In genomic region chr12:131661994-131662304, GRCh38 we compare ENCODE assay signal across 8 cellular contexts. TPM values are rescaled to one million over a fixed set of nuclear protein-coding genes. Genes with fewer than 3 reads are reported as not detected.
DNase-seq lines count a peak whose midpoint lies in the region; ATAC-seq and TF ChIP-seq lines count a peak whose summit lies in the region.
"Not testable (repeated sequence)": the region's sequence is repeated elsewhere in the genome, so short reads cannot be mapped to it uniquely, and the experiment has no call there.

No MANE protein-coding gene starts in this region.

- not testable (repeated sequence) for DNase-seq in CD8-positive, alpha-beta memory T cell; activated T-cell treated with anti-CD3 and anti-CD28 coated beads, Interleukin-2, amount 50 U/mL, for 4 hours; activated naive CD4-positive, alpha-beta T cell treated with anti-CD3 and anti-CD28 coated beads, Interleukin-2, amount 50 U/mL, for 72 hours (ENCODE audit: low spot score in 2 of 2); Right ventricle myocardium superior; lower lobe of right lung; natural killer cell; stimulated activated naive CD8-positive, alpha-beta T cell treated with anti-CD3 and anti-CD28 coated beads, Interleukin-15, amount 100 ng/mL, for 72 hours

- not testable (repeated sequence) for H3K9me3 Mint-ChIP-seq in CD8-positive, alpha-beta memory T cell; activated T-cell treated with anti-CD3 and anti-CD28 coated beads, Interleukin-2, amount 50 U/mL, for 4 hours; activated naive CD4-positive, alpha-beta T cell treated with anti-CD3 and anti-CD28 coated beads, Interleukin-2, amount 50 U/mL, for 72 hours; natural killer cell; stimulated activated naive CD8-positive, alpha-beta T cell treated with anti-CD3 and anti-CD28 coated beads, Interleukin-15, amount 100 ng/mL, for 72 hours

- peak; percentile 15 to 28 for ATAC-seq in activated CD4-positive, CD25-positive, alpha-beta regulatory T cell treated with anti-CD3 and anti-CD28 coated beads, Interleukin-2, amount 50 U/mL, for 24 hours
- peak; percentile 41 to 61 for ATAC-seq in activated T-cell treated with anti-CD3 and anti-CD28 coated beads, Interleukin-2, amount 50 U/mL, for 4 hours
- peak; percentile 36 to 66 for ATAC-seq in activated naive CD4-positive, alpha-beta T cell treated with anti-CD3 and anti-CD28 coated beads, Interleukin-2, amount 50 U/mL, for 72 hours
- ATAC-seq in Right ventricle myocardium superior (ENCODE audit: poor library complexity) (peak; percentile 19), lower lobe of right lung (peak; percentile 9 to 34), natural killer cell (peak in 2 of 3 donors; percentile 55 to 59)
- ATAC-seq in stimulated activated naive CD8-positive, alpha-beta T cell treated with anti-CD3 and anti-CD28 coated beads, Interleukin-15, amount 100 ng/mL, for 72 hours: peak; percentile 69

- CTCF ChIA-PET in CD8-positive, alpha-beta memory T cell (lab: Charles Lee): not testable (repeated sequence)

- not testable (repeated sequence) for H3K36me3 ChIP-seq in CD8-positive, alpha-beta memory T cell (ENCODE audit: insufficient read depth, low read length); lower lobe of right lung

- H3K27ac ChIP-seq in CD8-positive, alpha-beta memory T cell (ENCODE audit: low read depth, low read length); lower lobe of right lung: not testable (repeated sequence)

- peak overlapping the region in 4 of 7 donors; percentile 47 to 78 (median 60) for H3K4me3 Mint-ChIP-seq in CD8-positive, alpha-beta memory T cell
- H3K4me3 Mint-ChIP-seq in activated T-cell treated with anti-CD3 and anti-CD28 coated beads, Interleukin-2, amount 50 U/mL, for 4 hours: peak overlapping the region; percentile 68
- peak overlapping the region; percentile 82 for H3K4me3 Mint-ChIP-seq in natural killer cell
- peak overlapping the region in 1 of 2 donors; percentile 65 for H3K4me3 Mint-ChIP-seq in stimulated activated naive CD8-positive, alpha-beta T cell treated with anti-CD3 and anti-CD28 coated beads, Interleukin-15, amount 100 ng/mL, for 72 hours

- H3K4me3 ChIP-seq in CD8-positive, alpha-beta memory T cell (ENCODE audit: low read length); lower lobe of right lung: not testable (repeated sequence)

- TF ChIP-seq CTCF in lower lobe of right lung (IDR thresholded peaks at IDR 0.05); natural killer cell (IDR thresholded peaks at IDR 0.05): not testable (repeated sequence)

- H3K9me3 ChIP-seq in CD8-positive, alpha-beta memory T cell (ENCODE audit: low read length); lower lobe of right lung: not testable (repeated sequence)

- not testable (repeated sequence) for H3K27ac Mint-ChIP-seq in CD8-positive, alpha-beta memory T cell; activated naive CD4-positive, alpha-beta T cell treated with anti-CD3 and anti-CD28 coated beads, Interleukin-2, amount 50 U/mL, for 72 hours; natural killer cell; stimulated activated naive CD8-positive, alpha-beta T cell treated with anti-CD3 and anti-CD28 coated beads, Interleukin-15, amount 100 ng/mL, for 72 hours

- POLR2A ChIA-PET in CD8-positive, alpha-beta memory T cell (lab: Charles Lee): not testable (repeated sequence)

- H3K4me1 ChIP-seq in CD8-positive, alpha-beta memory T cell (ENCODE audit: insufficient read depth, low read length); lower lobe of right lung: not testable (repeated sequence)

- not testable (repeated sequence) for H3K4me1 Mint-ChIP-seq in CD8-positive, alpha-beta memory T cell; activated T-cell treated with anti-CD3 and anti-CD28 coated beads, Interleukin-2, amount 50 U/mL, for 4 hours (ENCODE audit: low read depth); natural killer cell; stimulated activated naive CD8-positive, alpha-beta T cell treated with anti-CD3 and anti-CD28 coated beads, Interleukin-15, amount 100 ng/mL, for 72 hours

- intact Hi-C loops in Right ventricle myocardium superior (cut with DNase I); lower lobe of right lung (cut with DNase I); natural killer cell (cut with micrococcal nuclease): not testable (repeated sequence)

- H3K36me3 Mint-ChIP-seq in CD8-positive, alpha-beta memory T cell; activated T-cell treated with anti-CD3 and anti-CD28 coated beads, Interleukin-2, amount 50 U/mL, for 4 hours (ENCODE audit: insufficient read depth); activated naive CD4-positive, alpha-beta T cell treated with anti-CD3 and anti-CD28 coated beads, Interleukin-2, amount 50 U/mL, for 72 hours; natural killer cell: not testable (repeated sequence)

- H3K27me3 Mint-ChIP-seq in CD8-positive, alpha-beta memory T cell: peaks cover 13 to 19% of the 10 kb centered on the region in 2 donors
- H3K27me3 Mint-ChIP-seq in activated T-cell treated with anti-CD3 and anti-CD28 coated beads, Interleukin-2, amount 50 U/mL, for 4 hours (ENCODE audit: low read depth); natural killer cell (ENCODE audit: low read depth in 2 of 2): not testable (repeated sequence)
- peaks cover 24% of the 10 kb centered on the region for H3K27me3 Mint-ChIP-seq in stimulated activated naive CD8-positive, alpha-beta T cell treated with anti-CD3 and anti-CD28 coated beads, Interleukin-15, amount 100 ng/mL, for 72 hours

- H3K27me3 ChIP-seq in CD8-positive, alpha-beta memory T cell (ENCODE audit: insufficient read depth, low read length, poor library complexity, severe bottlenecking): not testable (repeated sequence)
- peaks cover 10% of the 10 kb centered on the region for H3K27me3 ChIP-seq in lower lobe of right lung (ENCODE audit: low read depth)

RNA-seq across cellular contexts. Expression of gene SFSWAP, which starts 48.9 kb away (rescaled TPM):
- total RNA-seq in CD8-positive, alpha-beta memory T cell: 10 to 100 TPM; 63.3 to 65.2 TPM
- polyA plus RNA-seq in CD8-positive, alpha-beta memory T cell: 22.6 TPM
- 10 to 100 TPM; 72.4 to 77.8 (median 76.7) TPM for total RNA-seq in activated T-cell treated with anti-CD3 and anti-CD28 coated beads, Interleukin-2, amount 50 U/mL, for 4 hours
- 10 to 100 TPM; 54.9 to 64.0 TPM for total RNA-seq in activated naive CD4-positive, alpha-beta T cell treated with anti-CD3 and anti-CD28 coated beads, Interleukin-2, amount 50 U/mL, for 72 hours
- total RNA-seq in Right ventricle myocardium superior: 19.4 TPM
- 46.9 TPM for total RNA-seq in lower lobe of right lung
- 100 to 1,000 TPM in 2 of 3 donors, 10 to 100 TPM in 1; 99.1 to 109 (median 102) TPM for total RNA-seq in natural killer cell

Comparison
In these comparisons a context has a peak if more than half of its experiments do, and no peak if none do; other contexts are left out.
1. ATAC-seq: peak in every context shown above with its lines; median percentile 69 in stimulated activated naive CD8-positive, alpha-beta T cell treated with anti-CD3 and anti-CD28 coated beads, Interleukin-15, amount 100 ng/mL, for 72 hours; 57 in natural killer cell; 51 in activated T-cell treated with anti-CD3 and anti-CD28 coated beads, Interleukin-2, amount 50 U/mL, for 4 hours; 51 in activated naive CD4-positive, alpha-beta T cell treated with anti-CD3 and anti-CD28 coated beads, Interleukin-2, amount 50 U/mL, for 72 hours; 22 in activated CD4-positive, CD25-positive, alpha-beta regulatory T cell treated with anti-CD3 and anti-CD28 coated beads, Interleukin-2, amount 50 U/mL, for 24 hours; 22 in lower lobe of right lung; 19 in Right ventricle myocardium superior.